Comparison of ENCODE assay signal across 13 cellular contexts in the genomic region with DNA sequence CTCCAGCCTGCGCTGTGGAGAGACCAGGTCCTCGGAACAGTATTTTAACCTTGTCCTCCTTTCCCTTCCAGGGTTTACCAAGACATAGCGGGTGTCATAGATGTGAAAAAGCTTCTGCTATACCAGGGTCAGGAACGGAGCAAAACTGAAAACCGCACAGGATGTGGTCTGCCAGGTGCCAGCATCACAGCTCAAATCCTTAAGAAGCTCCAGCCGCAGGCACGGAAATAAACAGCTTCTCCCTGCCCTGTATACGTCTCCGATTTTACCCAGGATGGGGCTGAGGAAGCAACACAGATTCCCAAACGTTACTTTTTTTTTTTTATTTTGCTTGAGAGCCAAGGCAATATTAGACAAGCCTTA. TPM values are rescaled to one million over a fixed set of nuclear protein-coding genes. Genes with fewer than 3 reads are reported as not detected.
DNase-seq lines count a peak whose midpoint lies in the region; ATAC-seq and TF ChIP-seq lines count a peak whose summit lies in the region.
"Not testable (repeated sequence)": the region's sequence is repeated elsewhere in the genome, so short reads cannot be mapped to it uniquely, and the experiment has no call there.
"Had no signal": no experiment of that assay in that cellular context is flagged by ENCODE, and none has a peak within 500 bp of the region (broad histone marks: within the 10 kb centered on the region; RNA-seq: fewer than 3 reads in every experiment).

No MANE protein-coding gene starts in this region.

- peak overlapping the region; percentile 74 to 80 for H3K4me3 Mint-ChIP-seq in CD14-positive monocyte
- peak overlapping the region; percentile 68 for H3K4me3 Mint-ChIP-seq in activated T-cell treated with anti-CD3 and anti-CD28 coated beads, Interleukin-2, amount 50 U/mL, for 24 hours
- H3K4me3 Mint-ChIP-seq in activated naive CD8-positive, alpha-beta T cell treated with anti-CD3 and anti-CD28 coated beads, Interleukin-2, amount 50 U/mL, for 24 hours = peak overlapping the region; percentile 78
- peak overlapping the region; percentile 60 for H3K4me3 Mint-ChIP-seq in stimulated activated memory B cell treated with anti-CD40 and anti-IgM and Interleukin-4, amounts not matched to agents 10 μg/mL and 1 μg/mL and 100 μg/mL, for 72 hours

- not testable (repeated sequence) for H3K36me3 ChIP-seq in neutrophil

- not testable (repeated sequence) for TF ChIP-seq CTCF in CD14-positive monocyte (IDR thresholded peaks at IDR 0.05); neutrophil (IDR thresholded peaks at IDR 0.05)

- not testable (repeated sequence) for H3K27me3 ChIP-seq in neutrophil

- in situ Hi-C loops in KBM-7 (cut with MboI; ENCODE audit: low pct_unique_long_range_greater_than_20kb, low sequenced_read_pairs) = not testable (repeated sequence)

- intact Hi-C loops in CD14-positive monocyte (cut with micrococcal nuclease) = loop anchor here in 1 of 2 donors (5.0 kb wide), 1 partner anchor 163 kb away; no protein-coding TSS in a partner anchor

- DNase-seq in CD14-positive monocyte (ENCODE audit: low spot score) (peak; percentile 66), KBM-7 (peak; percentile 91), RPMI7951 (ENCODE audit: low read depth) (peak; percentile 34)
- peak; percentile 11 for DNase-seq in activated CD4-positive, CD25-positive, alpha-beta regulatory T cell treated with anti-CD3 and anti-CD28 coated beads, Interleukin-2, amount 50 U/mL, for 16 hours (ENCODE audit: low read depth, low spot score)
- DNase-seq in activated T-cell treated with anti-CD3 and anti-CD28 coated beads, Interleukin-2, amount 50 U/mL, for 24 hours = not testable (repeated sequence)
- DNase-seq in activated naive CD8-positive, alpha-beta T cell treated with anti-CD3 and anti-CD28 coated beads, Interleukin-2, amount 50 U/mL, for 24 hours = peak; percentile 59

- peaks cover 83% of the 10 kb centered on the region for H3K4me1 Mint-ChIP-seq in CD14-positive monocyte
- H3K4me1 Mint-ChIP-seq in activated T-cell treated with anti-CD3 and anti-CD28 coated beads, Interleukin-2, amount 50 U/mL, for 24 hours (ENCODE audit: low read depth) = peaks cover 69% of the 10 kb centered on the region
- peaks cover 75% of the 10 kb centered on the region for H3K4me1 Mint-ChIP-seq in activated naive CD8-positive, alpha-beta T cell treated with anti-CD3 and anti-CD28 coated beads, Interleukin-2, amount 50 U/mL, for 24 hours
- H3K4me1 Mint-ChIP-seq in stimulated activated memory B cell treated with anti-CD40 and anti-IgM and Interleukin-4, amounts not matched to agents 10 μg/mL and 1 μg/mL and 100 μg/mL, for 72 hours = peaks cover 51% of the 10 kb centered on the region

- ATAC-seq in activated naive CD8-positive, alpha-beta T cell treated with anti-CD3 and anti-CD28 coated beads, Interleukin-2, amount 50 U/mL, for 24 hours = peak; percentile 82
- ATAC-seq in stimulated activated memory B cell treated with anti-CD40 and anti-IgM and Interleukin-4, amounts not matched to agents 10 μg/mL and 1 μg/mL and 100 μg/mL, for 72 hours = peak; percentile 73

- peaks cover 82 to 91% of the 10 kb centered on the region in 2 experiments for H3K4me1 ChIP-seq in neutrophil (ENCODE audit: control insufficient read depth in 1 of 2, insufficient read depth in 1 of 2, low read depth in 1 of 2, low read length in 1 of 2)

- H3K9me3 ChIP-seq in neutrophil = not testable (repeated sequence)

- H3K9me3 Mint-ChIP-seq in CD14-positive monocyte; activated T-cell treated with anti-CD3 and anti-CD28 coated beads, Interleukin-2, amount 50 U/mL, for 24 hours; activated naive CD8-positive, alpha-beta T cell treated with anti-CD3 and anti-CD28 coated beads, Interleukin-2, amount 50 U/mL, for 24 hours; stimulated activated memory B cell treated with anti-CD40 and anti-IgM and Interleukin-4, amounts not matched to agents 10 μg/mL and 1 μg/mL and 100 μg/mL, for 72 hours: not testable (repeated sequence)

- peak overlapping the region; percentile 89 to 97 (median 96) for H3K27ac Mint-ChIP-seq in CD14-positive monocyte
- H3K27ac Mint-ChIP-seq in activated T-cell treated with anti-CD3 and anti-CD28 coated beads, Interleukin-2, amount 50 U/mL, for 24 hours = peak overlapping the region; percentile 2
- peak overlapping the region; percentile 59 for H3K27ac Mint-ChIP-seq in activated naive CD8-positive, alpha-beta T cell treated with anti-CD3 and anti-CD28 coated beads, Interleukin-2, amount 50 U/mL, for 24 hours
- H3K27ac Mint-ChIP-seq in stimulated activated memory B cell treated with anti-CD40 and anti-IgM and Interleukin-4, amounts not matched to agents 10 μg/mL and 1 μg/mL and 100 μg/mL, for 72 hours = peak overlapping the region; percentile 42

- H3K27ac ChIP-seq in neutrophil = peak overlapping the region; percentile 73

- H3K4me3 ChIP-seq in neutrophil (ENCODE audit: low read depth in 1 of 2, low read length in 1 of 2) = peak overlapping the region; percentile 23 to 28

- not testable (repeated sequence) for H3K27me3 Mint-ChIP-seq in CD14-positive monocyte (ENCODE audit: low read depth in 3 of 3); stimulated activated memory B cell treated with anti-CD40 and anti-IgM and Interleukin-4, amounts not matched to agents 10 μg/mL and 1 μg/mL and 100 μg/mL, for 72 hours
- H3K27me3 Mint-ChIP-seq in activated T-cell treated with anti-CD3 and anti-CD28 coated beads, Interleukin-2, amount 50 U/mL, for 24 hours = peaks cover 24% of the 10 kb centered on the region
- H3K27me3 Mint-ChIP-seq in activated naive CD8-positive, alpha-beta T cell treated with anti-CD3 and anti-CD28 coated beads, Interleukin-2, amount 50 U/mL, for 24 hours = peaks cover 27% of the 10 kb centered on the region

- H3K36me3 Mint-ChIP-seq in CD14-positive monocyte; activated T-cell treated with anti-CD3 and anti-CD28 coated beads, Interleukin-2, amount 50 U/mL, for 24 hours (ENCODE audit: low read depth); activated naive CD8-positive, alpha-beta T cell treated with anti-CD3 and anti-CD28 coated beads, Interleukin-2, amount 50 U/mL, for 24 hours (ENCODE audit: low read depth); stimulated activated memory B cell treated with anti-CD40 and anti-IgM and Interleukin-4, amounts not matched to agents 10 μg/mL and 1 μg/mL and 100 μg/mL, for 72 hours: not testable (repeated sequence)

RNA-seq across cellular contexts. Expression of gene LAIR1, which starts 5.7 kb away (rescaled TPM):
- polyA plus RNA-seq in CD14-positive monocyte = 10 to 100 TPM; 48.0 to 73.8 TPM
- total RNA-seq in RPMI7951 (2014; rRNA removed; shearing (Covaris generic)) = 0.12 TPM in 1 of 2 replicates, not detected in the other
- total RNA-seq: dermis blood vessel endothelial cell, HT-29 had no signal

RNA-seq across cellular contexts. Expression of gene LILRA4, which starts 31.5 kb away (rescaled TPM):
- 1 to 10 TPM; 2.2 to 3.4 TPM for polyA plus RNA-seq in CD14-positive monocyte
- not detected in 2 replicates for total RNA-seq in RPMI7951 (2014; rRNA removed; shearing (Covaris generic))
- total RNA-seq: body of pancreas, Calu3, dermis blood vessel endothelial cell, HT-29, temporal lobe had no signal

RNA-seq across cellular contexts. Expression of gene TTYH1, which starts 44.8 kb away (rescaled TPM):
- polyA plus RNA-seq in CD14-positive monocyte = not detected
- not detected in 2 replicates for total RNA-seq in RPMI7951 (2014; rRNA removed; shearing (Covaris generic))
- total RNA-seq: dermis blood vessel endothelial cell, HT-29 had no signal

RNA-seq across cellular contexts. Expression of gene LILRA5, which starts 57.4 kb away (rescaled TPM):
- 100 to 1,000 TPM; 516 to 580 TPM for polyA plus RNA-seq in CD14-positive monocyte
- not detected in 2 replicates for total RNA-seq in RPMI7951 (2014; rRNA removed; shearing (Covaris generic))
- total RNA-seq: Calu3, dermis blood vessel endothelial cell, HT-29, temporal lobe had no signal

Comparison
In these comparisons a context has a peak if more than half of its experiments do, and no peak if none do; other contexts are left out.
1. H3K27ac Mint-ChIP-seq: peak in every context shown above with its lines; median percentile 96 in CD14-positive monocyte; 59 in activated naive CD8-positive, alpha-beta T cell treated with anti-CD3 and anti-CD28 coated beads, Interleukin-2, amount 50 U/mL, for 24 hours; 42 in stimulated activated memory B cell treated with anti-CD40 and anti-IgM and Interleukin-4, amounts not matched to agents 10 μg/mL and 1 μg/mL and 100 μg/mL, for 72 hours; 2 in activated T-cell treated with anti-CD3 and anti-CD28 coated beads, Interleukin-2, amount 50 U/mL, for 24 hours.